ENCODE assay signal across 1 cellular context in genomic region chr3:153290278-153291015, GRCh38.
TF ChIP-seq lines count a peak whose summit lies in the region.

No MANE protein-coding gene starts in this region.

TF ChIP-seq in HCT116, 20 proteins besides CTCF, POLR2A, EP300 and RAD21:
- TF ChIP-seq REST (IDR thresholded peaks at IDR 0.05; ENCODE audit: low read depth) (no peak), EZH2 (IDR thresholded peaks at IDR 0.05) (no peak), ATF3 (IDR thresholded peaks at IDR 0.05) (no peak), FOSL1 (IDR thresholded peaks at IDR 0.05; ENCODE audit: low read depth) (no peak), ZFX (IDR thresholded peaks at IDR 0.05) (no peak), MAX (IDR thresholded peaks at IDR 0.05) (no peak), EZH2phosphoT487 (IDR thresholded peaks at IDR 0.05; ENCODE audit: borderline replicate concordance) (no peak), ZNF274 (IDR thresholded peaks at IDR 0.05; ENCODE audit: low read depth, low read length) (no peak), EGR1 (IDR thresholded peaks at IDR 0.05; ENCODE audit: low read depth) (no peak)
TF ChIP-seq in HCT116: peak in this region for 0.
